In the genomic region with DNA sequence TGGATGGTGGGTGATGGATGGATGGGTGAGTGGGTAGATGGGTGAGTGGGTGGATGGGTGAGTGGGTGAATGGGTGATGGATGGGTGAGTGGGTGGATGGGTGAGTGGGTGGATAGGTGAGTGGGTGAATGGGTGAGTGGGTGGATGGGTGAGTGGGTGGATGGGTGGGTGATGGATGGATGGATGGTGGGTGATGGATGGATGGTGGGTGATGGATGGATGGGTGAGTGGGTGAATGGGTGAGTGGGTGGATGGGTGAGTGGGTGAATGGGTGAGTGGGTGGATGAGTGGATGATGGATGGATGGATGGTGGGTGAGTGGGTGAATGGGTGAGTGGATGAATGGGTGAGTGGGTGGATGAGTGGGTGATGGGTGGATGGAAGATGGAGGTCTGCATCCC, we compare ENCODE assay signal across 32 cellular contexts. TPM values are rescaled to one million over a fixed set of nuclear protein-coding genes. Genes with fewer than 3 reads are reported as not detected.
"Had no signal": no experiment of that assay in that cellular context is flagged by ENCODE, and none has a peak within 500 bp of the region (broad histone marks: within the 10 kb centered on the region; RNA-seq: fewer than 3 reads in every experiment).

No MANE protein-coding gene starts in this region.

- DNase-seq: activated B cell treated with CpG ODN at 0.5 μM for 24 hours; activated CD4-positive, alpha-beta memory T cell treated with anti-CD3 and anti-CD28 coated beads, Interleukin-2, amount 10 ng/mL, durations not matched to agents 7 days and 5 days; activated CD4-positive, alpha-beta T cell treated with anti-CD3 and anti-CD28 coated beads for 1 hour; activated CD4-positive, alpha-beta T cell treated with anti-CD3 and anti-CD28 coated beads, Interleukin-2, amount 50 U/mL, for 1 hour; activated effector memory CD4-positive, alpha-beta T cell treated with Interleukin-2 at 50 U/mL for 16 hours; activated naive CD4-positive, alpha-beta T cell; activated naive CD8-positive, alpha-beta T cell treated with anti-CD3 and anti-CD28 coated beads, Interleukin-2, amount 50 U/mL, for 24 hours; amygdala; MG63; MV-4-11; NCI-H1092 treated with DMSO at 0.1 percent for 48 hours; NCI-H1436; NCI-H1694 treated with DMSO at 0.1 percent for 48 hours; NCI-H2029 treated with DMSO at 0.1 percent for 48 hours; NCI-H345; NCI-H510A treated with DMSO at 0.1 percent for 48 hours; NCI-H69; NK-92 treated with Interleukin-12 subunit alpha and Interleukin-12 subunit beta, amount 100 ng/mL, for 24 hours; OCI-M1; RPMI8226; T-cell; T-helper 2 cell; T1000 had no signal

- H3K4me3 ChIP-seq: cardiac muscle cell, MG63, SK-N-MC had no signal

- H3K27ac ChIP-seq: cardiac muscle cell, SK-N-MC had no signal

- H3K4me1 Mint-ChIP-seq: brain had no signal

- H3K9me3 Mint-ChIP-seq: activated B cell treated with CpG ODN at 0.5 μM for 24 hours; activated CD4-positive, alpha-beta memory T cell treated with anti-CD3 and anti-CD28 coated beads, Interleukin-2, amount 10 ng/mL, durations not matched to agents 7 days and 5 days; activated naive CD4-positive, alpha-beta T cell treated with anti-CD3 and anti-CD28 coated beads, Interleukin-2, amount 50 U/mL, for 72 hours; activated naive CD8-positive, alpha-beta T cell treated with anti-CD3 and anti-CD28 coated beads, Interleukin-2, amount 50 U/mL, for 24 hours; T-cell had no signal

- H3K27ac Mint-ChIP-seq: activated B cell treated with CpG ODN at 0.5 μM for 24 hours; activated CD4-positive, alpha-beta memory T cell treated with anti-CD3 and anti-CD28 coated beads, Interleukin-2, amount 10 ng/mL, durations not matched to agents 7 days and 5 days; activated naive CD4-positive, alpha-beta T cell treated with anti-CD3 and anti-CD28 coated beads, Interleukin-2, amount 50 U/mL, for 72 hours; activated naive CD8-positive, alpha-beta T cell treated with anti-CD3 and anti-CD28 coated beads, Interleukin-2, amount 50 U/mL, for 24 hours; brain had no signal

- H3K36me3 Mint-ChIP-seq: activated naive CD4-positive, alpha-beta T cell treated with anti-CD3 and anti-CD28 coated beads, Interleukin-2, amount 50 U/mL, for 72 hours; brain; T-cell had no signal

- H3K9me3 ChIP-seq: MG63 had no signal

- H3K36me3 ChIP-seq: cardiac muscle cell, MG63 had no signal

- ATAC-seq: activated naive CD4-positive, alpha-beta T cell treated with anti-CD3 and anti-CD28 coated beads, Interleukin-2, amount 50 U/mL, for 72 hours; activated naive CD8-positive, alpha-beta T cell treated with anti-CD3 and anti-CD28 coated beads, Interleukin-2, amount 50 U/mL, for 24 hours; Panc1; Right ventricle myocardium inferior; T-cell had no signal

- H3K27me3 ChIP-seq: cardiac muscle cell had no signal

- H3K4me3 Mint-ChIP-seq: activated B cell treated with CpG ODN at 0.5 μM for 24 hours; activated CD4-positive, alpha-beta memory T cell treated with anti-CD3 and anti-CD28 coated beads, Interleukin-2, amount 10 ng/mL, durations not matched to agents 7 days and 5 days had no signal

RNA-seq across cellular contexts. Expression of a gene that starts 2.8 kb away (rescaled TPM):
- total RNA-seq: activated B cell treated with CpG ODN at 0.5 μM for 24 hours; activated CD4-positive, alpha-beta memory T cell treated with anti-CD3 and anti-CD28 coated beads, Interleukin-2, amount 10 ng/mL, durations not matched to agents 7 days and 5 days; astrocyte; Right ventricle myocardium inferior had no signal

RNA-seq across cellular contexts. Expression of a gene that starts 5.7 kb away (rescaled TPM):
- total RNA-seq: activated B cell treated with CpG ODN at 0.5 μM for 24 hours; activated CD4-positive, alpha-beta memory T cell treated with anti-CD3 and anti-CD28 coated beads, Interleukin-2, amount 10 ng/mL, durations not matched to agents 7 days and 5 days; activated CD8-positive, alpha-beta memory T cell treated with anti-CD3 and anti-CD28 coated beads for 36 hours; activated naive CD4-positive, alpha-beta T cell treated with anti-CD3 and anti-CD28 coated beads, Interleukin-2, amount 50 U/mL, for 72 hours; astrocyte; cardiac muscle cell; LHCN-M2; Right ventricle myocardium inferior; T-cell had no signal
- polyA plus RNA-seq: cardiac muscle cell had no signal
